Comparison of ENCODE assay signal across 1 cellular context in the genomic region with DNA sequence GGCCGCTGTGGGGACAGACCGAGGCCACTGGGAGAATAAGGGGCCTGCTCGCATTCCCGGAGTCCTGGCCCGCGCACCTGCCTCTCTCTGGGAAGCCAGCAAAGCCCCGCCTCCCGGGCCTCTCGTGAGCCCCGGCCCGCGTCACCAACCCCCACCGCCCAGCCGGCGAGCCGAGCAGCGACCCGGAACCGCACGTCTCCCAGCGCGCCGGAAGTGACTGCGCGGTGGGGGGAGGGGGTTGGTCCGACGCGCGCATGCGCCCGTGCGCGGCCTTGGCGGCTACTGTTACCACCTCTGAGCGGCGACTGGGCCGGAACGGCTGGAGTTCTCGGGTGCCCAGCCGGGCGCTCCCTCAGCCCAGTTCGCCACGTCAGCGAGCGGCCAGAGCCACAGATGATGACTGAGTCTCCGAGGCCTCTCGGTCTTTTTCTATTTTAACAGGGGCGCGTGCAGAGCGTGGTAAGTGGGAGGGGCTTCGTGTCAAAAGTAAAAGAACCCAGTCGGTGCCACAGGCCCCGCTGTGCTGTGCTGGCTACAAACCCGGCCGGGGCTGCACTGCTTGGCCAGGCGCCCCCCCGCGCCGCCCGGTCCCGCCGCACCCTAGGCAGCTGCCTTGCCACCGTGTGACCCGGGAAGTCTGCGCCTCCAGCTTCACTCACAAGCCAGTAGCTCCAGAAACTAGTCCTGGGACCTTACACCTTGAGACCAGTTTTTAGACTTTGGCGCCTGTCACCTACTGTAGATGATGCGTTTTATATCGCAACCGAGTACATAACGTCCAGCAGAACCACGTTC.
TF ChIP-seq lines count a peak whose summit lies in the region.

A gene with protein sequence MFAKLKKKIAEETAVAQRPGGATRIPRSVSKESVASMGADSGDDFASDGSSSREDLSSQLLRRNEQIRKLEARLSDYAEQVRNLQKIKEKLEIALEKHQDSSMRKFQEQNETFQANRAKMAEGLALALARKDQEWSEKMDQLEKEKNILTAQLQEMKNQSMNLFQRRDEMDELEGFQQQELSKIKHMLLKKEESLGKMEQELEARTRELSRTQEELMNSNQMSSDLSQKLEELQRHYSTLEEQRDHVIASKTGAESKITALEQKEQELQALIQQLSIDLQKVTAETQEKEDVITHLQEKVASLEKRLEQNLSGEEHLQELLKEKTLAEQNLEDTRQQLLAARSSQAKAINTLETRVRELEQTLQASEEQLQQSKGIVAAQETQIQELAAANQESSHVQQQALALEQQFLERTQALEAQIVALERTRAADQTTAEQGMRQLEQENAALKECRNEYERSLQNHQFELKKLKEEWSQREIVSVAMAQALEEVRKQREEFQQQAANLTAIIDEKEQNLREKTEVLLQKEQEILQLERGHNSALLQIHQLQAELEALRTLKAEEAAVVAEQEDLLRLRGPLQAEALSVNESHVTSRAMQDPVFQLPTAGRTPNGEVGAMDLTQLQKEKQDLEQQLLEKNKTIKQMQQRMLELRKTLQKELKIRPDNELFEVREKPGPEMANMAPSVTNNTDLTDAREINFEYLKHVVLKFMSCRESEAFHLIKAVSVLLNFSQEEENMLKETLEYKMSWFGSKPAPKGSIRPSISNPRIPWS (minus strand): TSS at position 190 of the 795 bp plus-strand sequence. CDS start 2,372 bp downstream, outside the sequence.

TF ChIP-seq in HepG2, 621 proteins besides CTCF, POLR2A, EP300 and RAD21 (continued from another document and continues in another):
- TF ChIP-seq, protein P1, sequence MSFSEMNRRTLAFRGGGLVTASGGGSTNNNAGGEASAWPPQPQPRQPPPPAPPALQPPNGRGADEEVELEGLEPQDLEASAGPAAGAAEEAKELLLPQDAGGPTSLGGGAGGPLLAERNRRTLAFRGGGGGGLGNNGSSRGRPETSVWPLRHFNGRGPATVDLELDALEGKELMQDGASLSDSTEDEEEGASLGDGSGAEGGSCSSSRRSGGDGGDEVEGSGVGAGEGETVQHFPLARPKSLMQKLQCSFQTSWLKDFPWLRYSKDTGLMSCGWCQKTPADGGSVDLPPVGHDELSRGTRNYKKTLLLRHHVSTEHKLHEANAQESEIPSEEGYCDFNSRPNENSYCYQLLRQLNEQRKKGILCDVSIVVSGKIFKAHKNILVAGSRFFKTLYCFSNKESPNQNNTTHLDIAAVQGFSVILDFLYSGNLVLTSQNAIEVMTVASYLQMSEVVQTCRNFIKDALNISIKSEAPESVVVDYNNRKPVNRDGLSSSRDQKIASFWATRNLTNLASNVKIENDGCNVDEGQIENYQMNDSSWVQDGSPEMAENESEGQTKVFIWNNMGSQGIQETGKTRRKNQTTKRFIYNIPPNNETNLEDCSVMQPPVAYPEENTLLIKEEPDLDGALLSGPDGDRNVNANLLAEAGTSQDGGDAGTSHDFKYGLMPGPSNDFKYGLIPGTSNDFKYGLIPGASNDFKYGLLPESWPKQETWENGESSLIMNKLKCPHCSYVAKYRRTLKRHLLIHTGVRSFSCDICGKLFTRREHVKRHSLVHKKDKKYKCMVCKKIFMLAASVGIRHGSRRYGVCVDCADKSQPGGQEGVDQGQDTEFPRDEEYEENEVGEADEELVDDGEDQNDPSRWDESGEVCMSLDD (CRISPR knock-in tag; IDR thresholded peaks at IDR 0.05; ENCODE audit: borderline replicate concordance), result no peak; the same call in 1 of the 2 replicates
- TF ChIP-seq MXD4 (CRISPR knock-in tag; IDR thresholded peaks at IDR 0.05) (peak; percentile 85), ZC3H4 (CRISPR knock-in tag; IDR thresholded peaks at IDR 0.05; ENCODE audit: borderline replicate concordance) (no peak), SP5 (CRISPR knock-in tag; IDR thresholded peaks at IDR 0.05; ENCODE audit: borderline replicate concordance, low read depth) (0 out of 2 replicates have a peak, but pooled peaks have one; percentile 18), ZNF354B (CRISPR knock-in tag; IDR thresholded peaks at IDR 0.05) (no peak), ZMYM3 (CRISPR knock-in tag; IDR thresholded peaks at IDR 0.05) (no peak), HDAC1 (CRISPR knock-in tag; IDR thresholded peaks at IDR 0.05) (peak; percentile 85), SNAI1 (CRISPR knock-in tag; IDR thresholded peaks at IDR 0.05; ENCODE audit: borderline replicate concordance) (no peak), AGO1 (IDR thresholded peaks at IDR 0.05; ENCODE audit: low read depth, low read length, poor library complexity, severe bottlenecking) (peak; percentile 46), ZNF773 (CRISPR knock-in tag; IDR thresholded peaks at IDR 0.05; ENCODE audit: borderline replicate concordance) (no peak; the same call in 1 of the 2 replicates), PAX8 (CRISPR knock-in tag; IDR thresholded peaks at IDR 0.05; ENCODE audit: borderline replicate concordance) (peak; percentile 39; the same call in 1 of the 2 replicates), FOXO1 (CRISPR knock-in tag; IDR thresholded peaks at IDR 0.05) (0 out of 2 replicates have a peak, but pooled peaks have one; percentile 46)
- TF ChIP-seq, protein P2, sequence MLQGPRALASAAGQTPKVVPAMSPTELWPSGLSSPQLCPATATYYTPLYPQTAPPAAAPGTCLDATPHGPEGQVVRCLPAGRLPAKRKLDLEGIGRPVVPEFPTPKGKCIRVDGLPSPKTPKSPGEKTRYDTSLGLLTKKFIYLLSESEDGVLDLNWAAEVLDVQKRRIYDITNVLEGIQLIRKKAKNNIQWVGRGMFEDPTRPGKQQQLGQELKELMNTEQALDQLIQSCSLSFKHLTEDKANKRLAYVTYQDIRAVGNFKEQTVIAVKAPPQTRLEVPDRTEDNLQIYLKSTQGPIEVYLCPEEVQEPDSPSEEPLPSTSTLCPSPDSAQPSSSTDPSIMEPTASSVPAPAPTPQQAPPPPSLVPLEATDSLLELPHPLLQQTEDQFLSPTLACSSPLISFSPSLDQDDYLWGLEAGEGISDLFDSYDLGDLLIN (CRISPR knock-in tag; IDR thresholded peaks at IDR 0.05; ENCODE audit: borderline replicate concordance), result no peak
- TF ChIP-seq, protein P3, sequence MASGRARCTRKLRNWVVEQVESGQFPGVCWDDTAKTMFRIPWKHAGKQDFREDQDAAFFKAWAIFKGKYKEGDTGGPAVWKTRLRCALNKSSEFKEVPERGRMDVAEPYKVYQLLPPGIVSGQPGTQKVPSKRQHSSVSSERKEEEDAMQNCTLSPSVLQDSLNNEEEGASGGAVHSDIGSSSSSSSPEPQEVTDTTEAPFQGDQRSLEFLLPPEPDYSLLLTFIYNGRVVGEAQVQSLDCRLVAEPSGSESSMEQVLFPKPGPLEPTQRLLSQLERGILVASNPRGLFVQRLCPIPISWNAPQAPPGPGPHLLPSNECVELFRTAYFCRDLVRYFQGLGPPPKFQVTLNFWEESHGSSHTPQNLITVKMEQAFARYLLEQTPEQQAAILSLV (CRISPR knock-in tag; IDR thresholded peaks at IDR 0.05; ENCODE audit: borderline replicate concordance), result no peak
- TF ChIP-seq, protein P4, sequence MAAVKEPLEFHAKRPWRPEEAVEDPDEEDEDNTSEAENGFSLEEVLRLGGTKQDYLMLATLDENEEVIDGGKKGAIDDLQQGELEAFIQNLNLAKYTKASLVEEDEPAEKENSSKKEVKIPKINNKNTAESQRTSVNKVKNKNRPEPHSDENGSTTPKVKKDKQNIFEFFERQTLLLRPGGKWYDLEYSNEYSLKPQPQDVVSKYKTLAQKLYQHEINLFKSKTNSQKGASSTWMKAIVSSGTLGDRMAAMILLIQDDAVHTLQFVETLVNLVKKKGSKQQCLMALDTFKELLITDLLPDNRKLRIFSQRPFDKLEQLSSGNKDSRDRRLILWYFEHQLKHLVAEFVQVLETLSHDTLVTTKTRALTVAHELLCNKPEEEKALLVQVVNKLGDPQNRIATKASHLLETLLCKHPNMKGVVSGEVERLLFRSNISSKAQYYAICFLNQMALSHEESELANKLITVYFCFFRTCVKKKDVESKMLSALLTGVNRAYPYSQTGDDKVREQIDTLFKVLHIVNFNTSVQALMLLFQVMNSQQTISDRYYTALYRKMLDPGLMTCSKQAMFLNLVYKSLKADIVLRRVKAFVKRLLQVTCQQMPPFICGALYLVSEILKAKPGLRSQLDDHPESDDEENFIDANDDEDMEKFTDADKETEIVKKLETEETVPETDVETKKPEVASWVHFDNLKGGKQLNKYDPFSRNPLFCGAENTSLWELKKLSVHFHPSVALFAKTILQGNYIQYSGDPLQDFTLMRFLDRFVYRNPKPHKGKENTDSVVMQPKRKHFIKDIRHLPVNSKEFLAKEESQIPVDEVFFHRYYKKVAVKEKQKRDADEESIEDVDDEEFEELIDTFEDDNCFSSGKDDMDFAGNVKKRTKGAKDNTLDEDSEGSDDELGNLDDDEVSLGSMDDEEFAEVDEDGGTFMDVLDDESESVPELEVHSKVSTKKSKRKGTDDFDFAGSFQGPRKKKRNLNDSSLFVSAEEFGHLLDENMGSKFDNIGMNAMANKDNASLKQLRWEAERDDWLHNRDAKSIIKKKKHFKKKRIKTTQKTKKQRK (IDR thresholded peaks at IDR 0.05; ENCODE audit: low read length), result no peak
- TF ChIP-seq, protein P5, sequence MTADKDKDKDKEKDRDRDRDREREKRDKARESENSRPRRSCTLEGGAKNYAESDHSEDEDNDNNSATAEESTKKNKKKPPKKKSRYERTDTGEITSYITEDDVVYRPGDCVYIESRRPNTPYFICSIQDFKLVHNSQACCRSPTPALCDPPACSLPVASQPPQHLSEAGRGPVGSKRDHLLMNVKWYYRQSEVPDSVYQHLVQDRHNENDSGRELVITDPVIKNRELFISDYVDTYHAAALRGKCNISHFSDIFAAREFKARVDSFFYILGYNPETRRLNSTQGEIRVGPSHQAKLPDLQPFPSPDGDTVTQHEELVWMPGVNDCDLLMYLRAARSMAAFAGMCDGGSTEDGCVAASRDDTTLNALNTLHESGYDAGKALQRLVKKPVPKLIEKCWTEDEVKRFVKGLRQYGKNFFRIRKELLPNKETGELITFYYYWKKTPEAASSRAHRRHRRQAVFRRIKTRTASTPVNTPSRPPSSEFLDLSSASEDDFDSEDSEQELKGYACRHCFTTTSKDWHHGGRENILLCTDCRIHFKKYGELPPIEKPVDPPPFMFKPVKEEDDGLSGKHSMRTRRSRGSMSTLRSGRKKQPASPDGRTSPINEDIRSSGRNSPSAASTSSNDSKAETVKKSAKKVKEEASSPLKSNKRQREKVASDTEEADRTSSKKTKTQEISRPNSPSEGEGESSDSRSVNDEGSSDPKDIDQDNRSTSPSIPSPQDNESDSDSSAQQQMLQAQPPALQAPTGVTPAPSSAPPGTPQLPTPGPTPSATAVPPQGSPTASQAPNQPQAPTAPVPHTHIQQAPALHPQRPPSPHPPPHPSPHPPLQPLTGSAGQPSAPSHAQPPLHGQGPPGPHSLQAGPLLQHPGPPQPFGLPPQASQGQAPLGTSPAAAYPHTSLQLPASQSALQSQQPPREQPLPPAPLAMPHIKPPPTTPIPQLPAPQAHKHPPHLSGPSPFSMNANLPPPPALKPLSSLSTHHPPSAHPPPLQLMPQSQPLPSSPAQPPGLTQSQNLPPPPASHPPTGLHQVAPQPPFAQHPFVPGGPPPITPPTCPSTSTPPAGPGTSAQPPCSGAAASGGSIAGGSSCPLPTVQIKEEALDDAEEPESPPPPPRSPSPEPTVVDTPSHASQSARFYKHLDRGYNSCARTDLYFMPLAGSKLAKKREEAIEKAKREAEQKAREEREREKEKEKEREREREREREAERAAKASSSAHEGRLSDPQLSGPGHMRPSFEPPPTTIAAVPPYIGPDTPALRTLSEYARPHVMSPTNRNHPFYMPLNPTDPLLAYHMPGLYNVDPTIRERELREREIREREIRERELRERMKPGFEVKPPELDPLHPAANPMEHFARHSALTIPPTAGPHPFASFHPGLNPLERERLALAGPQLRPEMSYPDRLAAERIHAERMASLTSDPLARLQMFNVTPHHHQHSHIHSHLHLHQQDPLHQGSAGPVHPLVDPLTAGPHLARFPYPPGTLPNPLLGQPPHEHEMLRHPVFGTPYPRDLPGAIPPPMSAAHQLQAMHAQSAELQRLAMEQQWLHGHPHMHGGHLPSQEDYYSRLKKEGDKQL (CRISPR knock-in tag; IDR thresholded peaks at IDR 0.05; ENCODE audit: low read depth), result no peak
- TF ChIP-seq, protein P6, sequence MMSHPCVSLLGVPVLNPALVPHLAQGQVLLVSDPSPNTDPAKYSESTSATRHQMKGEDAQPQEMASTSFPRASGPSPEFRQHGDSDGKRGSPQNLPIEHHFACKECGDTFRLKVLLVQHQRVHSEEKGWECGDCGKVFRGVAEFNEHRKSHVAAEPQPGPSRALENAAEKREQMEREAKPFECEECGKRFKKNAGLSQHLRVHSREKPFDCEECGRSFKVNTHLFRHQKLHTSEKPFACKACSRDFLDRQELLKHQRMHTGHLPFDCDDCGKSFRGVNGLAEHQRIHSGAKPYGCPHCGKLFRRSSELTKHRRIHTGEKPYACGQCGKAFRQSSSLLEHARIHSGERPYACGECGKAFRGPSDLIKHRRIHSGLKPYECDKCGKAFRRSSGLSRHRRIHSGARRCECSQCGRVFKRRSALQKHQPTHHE (CRISPR knock-in tag; IDR thresholded peaks at IDR 0.05; ENCODE audit: borderline replicate concordance), result peak; percentile 77; the same call in 1 of the 2 replicates
- TF ChIP-seq, protein P7, sequence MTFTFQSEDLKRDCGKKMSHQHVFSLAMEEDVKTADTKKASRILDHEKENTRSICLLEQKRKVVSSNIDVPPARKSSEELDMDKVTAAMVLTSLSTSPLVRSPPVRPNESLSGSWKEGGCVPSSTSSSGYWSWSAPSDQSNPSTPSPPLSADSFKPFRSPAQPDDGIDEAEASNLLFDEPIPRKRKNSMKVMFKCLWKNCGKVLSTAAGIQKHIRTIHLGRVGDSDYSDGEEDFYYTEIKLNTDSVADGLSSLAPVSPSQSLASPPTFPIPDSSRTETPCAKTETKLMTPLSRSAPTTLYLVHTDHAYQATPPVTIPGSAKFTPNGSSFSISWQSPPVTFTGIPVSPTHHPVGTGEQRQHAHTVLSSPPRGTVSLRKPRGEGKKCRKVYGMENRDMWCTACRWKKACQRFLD (CRISPR knock-in tag; IDR thresholded peaks at IDR 0.05; ENCODE audit: borderline replicate concordance), result peak; percentile 77; the same call in 1 of the 2 replicates
- TF ChIP-seq, protein P8, sequence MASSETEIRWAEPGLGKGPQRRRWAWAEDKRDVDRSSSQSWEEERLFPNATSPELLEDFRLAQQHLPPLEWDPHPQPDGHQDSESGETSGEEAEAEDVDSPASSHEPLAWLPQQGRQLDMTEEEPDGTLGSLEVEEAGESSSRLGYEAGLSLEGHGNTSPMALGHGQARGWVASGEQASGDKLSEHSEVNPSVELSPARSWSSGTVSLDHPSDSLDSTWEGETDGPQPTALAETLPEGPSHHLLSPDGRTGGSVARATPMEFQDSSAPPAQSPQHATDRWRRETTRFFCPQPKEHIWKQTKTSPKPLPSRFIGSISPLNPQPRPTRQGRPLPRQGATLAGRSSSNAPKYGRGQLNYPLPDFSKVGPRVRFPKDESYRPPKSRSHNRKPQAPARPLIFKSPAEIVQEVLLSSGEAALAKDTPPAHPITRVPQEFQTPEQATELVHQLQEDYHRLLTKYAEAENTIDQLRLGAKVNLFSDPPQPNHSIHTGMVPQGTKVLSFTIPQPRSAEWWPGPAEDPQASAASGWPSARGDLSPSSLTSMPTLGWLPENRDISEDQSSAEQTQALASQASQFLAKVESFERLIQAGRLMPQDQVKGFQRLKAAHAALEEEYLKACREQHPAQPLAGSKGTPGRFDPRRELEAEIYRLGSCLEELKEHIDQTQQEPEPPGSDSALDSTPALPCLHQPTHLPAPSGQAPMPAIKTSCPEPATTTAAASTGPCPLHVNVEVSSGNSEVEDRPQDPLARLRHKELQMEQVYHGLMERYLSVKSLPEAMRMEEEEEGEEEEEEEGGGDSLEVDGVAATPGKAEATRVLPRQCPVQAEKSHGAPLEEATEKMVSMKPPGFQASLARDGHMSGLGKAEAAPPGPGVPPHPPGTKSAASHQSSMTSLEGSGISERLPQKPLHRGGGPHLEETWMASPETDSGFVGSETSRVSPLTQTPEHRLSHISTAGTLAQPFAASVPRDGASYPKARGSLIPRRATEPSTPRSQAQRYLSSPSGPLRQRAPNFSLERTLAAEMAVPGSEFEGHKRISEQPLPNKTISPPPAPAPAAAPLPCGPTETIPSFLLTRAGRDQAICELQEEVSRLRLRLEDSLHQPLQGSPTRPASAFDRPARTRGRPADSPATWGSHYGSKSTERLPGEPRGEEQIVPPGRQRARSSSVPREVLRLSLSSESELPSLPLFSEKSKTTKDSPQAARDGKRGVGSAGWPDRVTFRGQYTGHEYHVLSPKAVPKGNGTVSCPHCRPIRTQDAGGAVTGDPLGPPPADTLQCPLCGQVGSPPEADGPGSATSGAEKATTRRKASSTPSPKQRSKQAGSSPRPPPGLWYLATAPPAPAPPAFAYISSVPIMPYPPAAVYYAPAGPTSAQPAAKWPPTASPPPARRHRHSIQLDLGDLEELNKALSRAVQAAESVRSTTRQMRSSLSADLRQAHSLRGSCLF (CRISPR knock-in tag; IDR thresholded peaks at IDR 0.05; ENCODE audit: borderline replicate concordance), result no peak; the same call in 1 of the 2 replicates
